Comparison of ENCODE assay signal across 8 cellular contexts in the genomic region with DNA sequence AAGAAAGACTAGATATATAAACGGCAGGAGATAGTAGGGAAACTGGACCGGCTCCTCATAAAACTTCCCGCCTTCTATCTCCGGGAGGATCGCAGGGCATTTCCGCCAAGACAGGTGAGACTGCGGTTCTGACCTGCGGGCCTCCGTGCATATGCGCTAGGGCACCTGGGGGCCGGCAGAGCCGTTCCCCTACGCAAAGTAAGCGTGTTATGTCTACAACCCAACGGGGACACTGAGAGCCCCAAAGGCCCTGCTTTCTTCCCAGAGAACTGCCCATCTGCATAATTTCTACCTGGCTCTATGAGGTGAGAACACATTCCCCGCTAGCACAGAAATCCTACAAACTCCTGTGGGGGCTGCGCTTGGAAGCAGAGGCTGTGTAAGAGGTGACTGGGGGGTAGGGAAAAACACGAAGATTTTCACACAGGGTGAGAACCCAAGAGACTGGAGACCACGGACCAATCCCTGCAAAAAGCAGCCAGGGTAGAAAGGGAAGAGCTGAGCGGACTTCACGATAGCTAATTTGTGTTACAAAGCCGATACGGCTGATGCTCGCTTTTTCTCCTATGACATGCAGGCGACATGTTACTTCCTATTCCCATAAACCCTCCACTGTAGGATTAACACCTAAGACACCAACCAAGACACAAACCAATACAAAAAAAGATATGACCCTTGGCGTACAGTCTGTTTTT. TPM values are rescaled to one million over a fixed set of nuclear protein-coding genes. Genes with fewer than 3 reads are reported as not detected.
DNase-seq lines count a peak whose midpoint lies in the region; ATAC-seq and TF ChIP-seq lines count a peak whose summit lies in the region.
"Not testable (repeated sequence)": the region's sequence is repeated elsewhere in the genome, so short reads cannot be mapped to it uniquely, and the experiment has no call there.

No MANE protein-coding gene starts in this region.

- H3K4me1 Mint-ChIP-seq in stimulated activated memory B cell treated with anti-CD40 and anti-IgM and Interleukin-4, amounts not matched to agents 10 μg/mL and 1 μg/mL and 100 μg/mL, for 72 hours = not testable (repeated sequence)

- BruUV-seq in IMR-90 (replicated peaks; lab: Mats Ljungman, UMichigan) = TSS peak; percentile 99

- H3K4me2 ChIP-seq in DOHH2 (ENCODE audit: low read length) = peak overlapping the region; percentile 46; the same call in 1 of the 2 replicates
- H3K4me2 ChIP-seq in IMR-90 (ENCODE audit: low read depth, low read length) = 0 out of 2 replicates have a peak overlapping the region, but pooled peaks have one; percentile 3

- not testable (repeated sequence) for H4K8ac ChIP-seq in IMR-90 (ENCODE audit: low read depth in 2 of 2, low read length in 2 of 2)

- H3K14ac ChIP-seq in IMR-90 (replicated peaks; ENCODE audit: low read depth, low read length) = not testable (repeated sequence)

- H2BK20ac ChIP-seq in IMR-90 (ENCODE audit: low read depth, low read length) = not testable (repeated sequence)

- not testable (repeated sequence) for H2BK15ac ChIP-seq in IMR-90 (ENCODE audit: low read depth, low read length)

- CTCF ChIA-PET in IMR-90 (lab: Yijun Ruan, JAX) = not testable (repeated sequence)

- intact Hi-C loops in IMR-90 (cut with micrococcal nuclease) = not testable (repeated sequence)

- not testable (repeated sequence) for H3K4me3 Mint-ChIP-seq in stimulated activated memory B cell treated with anti-CD40 and anti-IgM and Interleukin-4, amounts not matched to agents 10 μg/mL and 1 μg/mL and 100 μg/mL, for 72 hours

- H3K79me2 ChIP-seq in DOHH2 (ENCODE audit: control insufficient read depth, low read length) = not testable (repeated sequence)

- TF ChIP-seq CTCF in DOHH2 (IDR thresholded peaks at IDR 0.05; ENCODE audit: low read depth, low read length, poor library complexity, severe bottlenecking); IMR-90 (conservative IDR thresholded peaks at IDR 0.05; ENCODE audit: low read depth, low read length): not testable (repeated sequence)

- H3K36me3 Mint-ChIP-seq in stimulated activated memory B cell treated with anti-CD40 and anti-IgM and Interleukin-4, amounts not matched to agents 10 μg/mL and 1 μg/mL and 100 μg/mL, for 72 hours = not testable (repeated sequence)

- not testable (repeated sequence) for H4K5ac ChIP-seq in IMR-90 (ENCODE audit: low read depth, low read length)

- H3K27ac Mint-ChIP-seq in stimulated activated memory B cell treated with anti-CD40 and anti-IgM and Interleukin-4, amounts not matched to agents 10 μg/mL and 1 μg/mL and 100 μg/mL, for 72 hours = not testable (repeated sequence)

- not testable (repeated sequence) for H3K9me3 ChIP-seq in DOHH2 (ENCODE audit: control insufficient read depth, insufficient read depth, low read length); IMR-90 (ENCODE audit: control insufficient read depth, insufficient read depth, low read length)

- peak; percentile 99 for DNase-seq in IMR-90
- peak; percentile 71 for DNase-seq in NOMO-1 treated with dmso at 0.1 percent for 144 hours (lab: John Stamatoyannopoulos, UW; ENCODE audit: unreplicated experiment)
- DNase-seq in activated CD8-positive, alpha-beta memory T cell treated with anti-CD3 and anti-CD28 coated beads for 48 hours (ENCODE audit: low read depth in 2 of 3, low spot score in 2 of 3) = peak; percentile 47 to 65 (median 54)
- peak; percentile 29 for DNase-seq in epidermal melanocyte (ENCODE audit: insufficient read length, low spot score)
- DNase-seq in mucosa of gallbladder (ENCODE audit: low spot score) = peak; percentile 53

- H2BK5ac ChIP-seq in IMR-90 (ENCODE audit: low read depth, low read length, poor library complexity, severe bottlenecking) = not testable (repeated sequence)

- in situ Hi-C loops in IMR-90 (cut with MboI; ENCODE audit: low sequenced_read_pairs) = not testable (repeated sequence)

- not testable (repeated sequence) for H3K36me3 ChIP-seq in DOHH2 (ENCODE audit: control insufficient read depth, low read length); IMR-90 (ENCODE audit: control insufficient read depth, insufficient read depth, low read length)

- not testable (repeated sequence) for H3K18ac ChIP-seq in IMR-90 (ENCODE audit: low read depth, low read length)

- H3K9me2 ChIP-seq in DOHH2 (replicated peaks; ENCODE audit: control insufficient read depth, low read length) = not testable (repeated sequence)

- POLR2A ChIA-PET in IMR-90 (lab: Charles Lee; ENCODE audit: unreplicated experiment) = not testable (repeated sequence)

- H3K27me3 Mint-ChIP-seq in stimulated activated memory B cell treated with anti-CD40 and anti-IgM and Interleukin-4, amounts not matched to agents 10 μg/mL and 1 μg/mL and 100 μg/mL, for 72 hours = peaks cover 17% of the 10 kb centered on the region

- not testable (repeated sequence) for H3F3A ChIP-seq in DOHH2 (ENCODE audit: control insufficient read depth, insufficient read depth)

- not testable (repeated sequence) for H2AK9ac ChIP-seq in IMR-90 (replicated peaks; ENCODE audit: low read depth, low read length, poor library complexity)

- H3K9me1 ChIP-seq in IMR-90 (ENCODE audit: insufficient read depth, low read length) = not testable (repeated sequence)

- not testable (repeated sequence) for H4K91ac ChIP-seq in IMR-90 (ENCODE audit: insufficient read depth, low read depth, low read length)

- H3K4me1 ChIP-seq in DOHH2 (ENCODE audit: control insufficient read depth, low read length); IMR-90 (ENCODE audit: control insufficient read depth, insufficient read depth, low read length): not testable (repeated sequence)

- not testable (repeated sequence) for H3K9ac ChIP-seq in IMR-90 (ENCODE audit: low read depth, low read length)

- H3K27ac ChIP-seq in DOHH2 (ENCODE audit: low read depth, low read length); IMR-90 (ENCODE audit: insufficient read depth, low read length): not testable (repeated sequence)

- peak; percentile 94 for TF ChIP-seq POLR2A in IMR-90 (IDR thresholded peaks at IDR 0.05; ENCODE audit: low read depth, low read length)

- H3K4me3 ChIP-seq in DOHH2 (ENCODE audit: low read length) = peak overlapping the region; percentile 27; the same call in 1 of the 2 replicates
- H3K4me3 ChIP-seq in IMR-90 (ENCODE audit: insufficient read depth, low read depth, low read length) = not testable (repeated sequence)

- no CpG with 5 or more reads among the region's 26 CpGs for WGBS in IMR-90 (ENCODE audit: extremely low coverage in 2 of 2, insufficient read length in 1 of 2), 2 experiments

- H2AK5ac ChIP-seq in IMR-90 (ENCODE audit: low read depth, low read length) = not testable (repeated sequence)

- ATAC-seq in GM21723 (IDR thresholded peaks at IDR 0.05; ENCODE audit: unreplicated experiment) (peak; percentile 83), IMR-90 (ENCODE audit: low read depth) (peak; percentile 98)
- peak; percentile 98 for ATAC-seq in stimulated activated memory B cell treated with anti-CD40 and anti-IgM and Interleukin-4, amounts not matched to agents 10 μg/mL and 1 μg/mL and 100 μg/mL, for 72 hours

- not testable (repeated sequence) for H3K9me3 Mint-ChIP-seq in stimulated activated memory B cell treated with anti-CD40 and anti-IgM and Interleukin-4, amounts not matched to agents 10 μg/mL and 1 μg/mL and 100 μg/mL, for 72 hours

- not testable (repeated sequence) for H3K4ac ChIP-seq in IMR-90 (ENCODE audit: low read depth, low read length)

- not testable (repeated sequence) for H2BK120ac ChIP-seq in IMR-90 (ENCODE audit: low read depth, low read length)

- H3K27me3 ChIP-seq in DOHH2 (ENCODE audit: control insufficient read depth, low read length); IMR-90 (ENCODE audit: control insufficient read depth, insufficient read depth, low read length): not testable (repeated sequence)

- not testable (repeated sequence) for H3K23ac ChIP-seq in IMR-90 (ENCODE audit: low read depth, low read length)

- H2AFZ ChIP-seq in IMR-90 (replicated peaks; ENCODE audit: low read length, poor library complexity) = not testable (repeated sequence)

- H4K20me1 ChIP-seq in DOHH2 (ENCODE audit: control insufficient read depth, insufficient read depth, low read depth, low read length); IMR-90 (ENCODE audit: insufficient read depth, low read length): not testable (repeated sequence)

- dilution Hi-C loops in IMR-90 (cut with HindIII; ENCODE audit: low sequenced_read_pairs, unreplicated experiment) = not testable (repeated sequence)

- not testable (repeated sequence) for TF ChIP-seq RAD21 in IMR-90 (IDR thresholded peaks at IDR 0.05; ENCODE audit: low read length)

- not testable (repeated sequence) for H3K79me1 ChIP-seq in IMR-90 (ENCODE audit: low read depth in 1 of 2, low read length in 2 of 2)

- H3K56ac ChIP-seq in IMR-90 (ENCODE audit: extremely low read depth, insufficient read depth, low read length) = not testable (repeated sequence)

TF ChIP-seq in IMR-90, 13 proteins besides CTCF, POLR2A, EP300 and RAD21:
- TF ChIP-seq BHLHE40 (IDR thresholded peaks at IDR 0.05; ENCODE audit: low read depth, low read length) = peak; percentile 44; the same call in 1 of the 2 replicates

RNA-seq across cellular contexts. Expression of gene RNU1-1, which starts 0.5 kb away (rescaled TPM):
- total RNA-seq in IMR-90 (2012; rRNA removed) (under 0.01 TPM in 2 replicates), mucosa of gallbladder (1,358 TPM)
- not detected in 2 replicates for polyA plus RNA-seq in IMR-90 (2012; rRNA removed)
- polyA plus RNA-seq in IMR-90 (2012; cell fraction: cytosol; rRNA removed) = not detected in 2 replicates
- not detected in 2 replicates for polyA plus RNA-seq in IMR-90 (2012; cell fraction: nucleus; rRNA removed; ENCODE audit: low replicate concordance)

Comparison
In these comparisons a context has a peak if more than half of its experiments do, and no peak if none do; other contexts are left out.
1. DNase-seq: peak in every context shown above with its lines; median percentile 99 in IMR-90; 71 in NOMO-1 treated with dmso at 0.1 percent for 144 hours; 54 in activated CD8-positive, alpha-beta memory T cell treated with anti-CD3 and anti-CD28 coated beads for 48 hours; 53 in mucosa of gallbladder; 29 in epidermal melanocyte.
2. RNA of gene RNU1-1, which starts 0.5 kb away (total RNA-seq): 1,358 TPM in mucosa of gallbladder (single experiment); under 0.01 TPM in IMR-90; every median in the first group is over 1,000 times any median in the second.
3. Peak in every context shown above with its lines, with median percentiles within 50 percentile points of each other: ATAC-seq.